Comparison of ENCODE assay signal across 8 cellular contexts in the genomic region with DNA sequence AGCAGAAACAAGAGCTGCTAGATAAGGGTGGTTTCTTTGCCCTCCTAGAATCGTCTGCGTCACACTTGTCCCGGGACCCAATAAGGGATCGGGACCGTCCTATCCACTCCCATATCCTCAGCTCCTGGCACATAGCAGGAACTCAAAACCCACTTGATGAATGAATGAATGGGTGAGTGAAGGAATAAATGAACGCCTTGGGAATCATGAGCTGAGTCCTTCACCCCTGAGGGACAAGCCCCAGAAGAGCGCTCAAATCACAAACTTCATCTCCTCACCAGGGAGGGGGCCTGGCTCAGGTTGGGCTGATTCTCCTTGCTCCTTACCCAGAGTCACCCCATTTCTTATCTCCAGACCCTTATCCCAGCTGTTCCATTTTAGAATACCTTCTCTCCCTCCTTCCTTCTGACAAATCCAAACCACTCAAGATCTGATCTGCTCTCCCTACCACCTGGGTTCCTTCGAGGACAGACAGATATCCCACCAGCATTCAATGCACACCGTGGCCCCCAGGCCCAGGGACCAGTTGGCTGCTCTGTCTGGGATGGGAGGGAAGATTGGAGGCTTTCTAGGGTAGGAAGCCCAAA. TPM values are rescaled to one million over a fixed set of nuclear protein-coding genes. Genes with fewer than 3 reads are reported as not detected.
DNase-seq lines count a peak whose midpoint lies in the region; ATAC-seq and TF ChIP-seq lines count a peak whose summit lies in the region.

No MANE protein-coding gene starts in this region.

- H3K27me3 ChIP-seq in dorsolateral prefrontal cortex (no peaks in the 10 kb centered on the region), muscle layer of colon (ENCODE audit: control insufficient read depth in 1 of 2, insufficient read depth in 2 of 2, low read length in 2 of 2) (no peaks in the 10 kb centered on the region)

- H3K27me3 Mint-ChIP-seq in IgD-negative memory B cell: no peaks in the 10 kb centered on the region

- no peaks in the 10 kb centered on the region for H3K36me3 Mint-ChIP-seq in IgD-negative memory B cell

- no peaks in the 10 kb centered on the region for H3K9me3 ChIP-seq in muscle layer of colon (ENCODE audit: low read length)

- no peaks in the 10 kb centered on the region for H3K9me3 Mint-ChIP-seq in IgD-negative memory B cell

- H3K4me3 ChIP-seq in AG09309 (ENCODE audit: control insufficient read depth, low read depth, low read length): peak overlapping the region; percentile 76
- H3K4me3 ChIP-seq in dorsolateral prefrontal cortex: peak overlapping the region; percentile 67 to 98 (median 83)
- H3K4me3 ChIP-seq in muscle layer of colon (ENCODE audit: low read depth in 1 of 2, low read length in 2 of 2): peak overlapping the region; percentile 86 to 93

- ATAC-seq in GM21367 (IDR thresholded peaks at IDR 0.05; ENCODE audit: unreplicated experiment) (no peak), HG03095 (IDR thresholded peaks at IDR 0.05; ENCODE audit: unreplicated experiment) (no peak)

- no peak for DNase-seq in AG09309 (ENCODE audit: low read depth)
- DNase-seq in dorsolateral prefrontal cortex: no peak
- no peak for DNase-seq in NCI-H748 (lab: John Stamatoyannopoulos, UW; ENCODE audit: unreplicated experiment)
- DNase-seq in NCI-H2227 (lab: John Stamatoyannopoulos, UW; ENCODE audit: unreplicated experiment): no peak

- H3K27ac Mint-ChIP-seq in IgD-negative memory B cell: peak overlapping the region; percentile 29 to 92 (median 80)

- H3K4me1 Mint-ChIP-seq in IgD-negative memory B cell: peaks cover 9 to 30% (median 21%) of the 10 kb centered on the region in 3 donors

- H3K27ac ChIP-seq in dorsolateral prefrontal cortex (peak overlapping the region in 55 of 59 donors; percentile 18 to 96 (median 83)), muscle layer of colon (ENCODE audit: low read depth, low read length) (peak overlapping the region; percentile 95)

- no peaks in the 10 kb centered on the region for H3K36me3 ChIP-seq in muscle layer of colon (ENCODE audit: insufficient read depth, low read length)

- H3K4me1 ChIP-seq in muscle layer of colon (ENCODE audit: insufficient read depth, low read length): peaks cover 44% of the 10 kb centered on the region

- intact Hi-C loops in dorsolateral prefrontal cortex (cut with DNase I): loop anchor here (5.0 to 10.0 kb wide), 2 partner anchors 100 to 108 kb away; a partner anchor contains a TSS

- peak overlapping the region; percentile 96 for H3K9ac ChIP-seq in muscle layer of colon (ENCODE audit: low read length)

- H3K4me3 Mint-ChIP-seq in IgD-negative memory B cell: peak overlapping the region; percentile 89 to 97 (median 94)

- no peak for TF ChIP-seq CTCF in AG09309 (IDR thresholded peaks at IDR 0.05; ENCODE audit: control insufficient read depth, insufficient read depth, low read depth, low read length, missing control alignments)
- no peak for TF ChIP-seq CTCF in dorsolateral prefrontal cortex (IDR thresholded peaks at IDR 0.05 in 54 of 56, conservative IDR thresholded peaks at IDR 0.05 in 2 of 56; ENCODE audit: low read depth in 1 of 56, partially characterized antibody in 56 of 56)

RNA-seq across cellular contexts. Expression of a gene that starts 0.6 kb away (rescaled TPM):
- polyA plus RNA-seq in IgD-negative memory B cell: 10.7 TPM
- 10 to 100 TPM in 64 of 120 experiments, 1 to 10 TPM in 56; 5.7 to 25.1 (median 10.2) TPM for total RNA-seq in dorsolateral prefrontal cortex

RNA-seq across cellular contexts. Expression of a gene that starts 13.1 kb away (rescaled TPM):
- polyA plus RNA-seq in IgD-negative memory B cell: 20.8 TPM
- total RNA-seq in dorsolateral prefrontal cortex: 100 to 1,000 TPM in 4 of 120 experiments, 10 to 100 TPM in 116; 35.7 to 124 (median 71.0) TPM

RNA-seq across cellular contexts. Expression of a gene that starts 51.0 kb away (rescaled TPM):
- polyA plus RNA-seq in IgD-negative memory B cell: 55.1 TPM
- 100 to 1,000 TPM in 43 of 120 experiments, 10 to 100 TPM in 77; 65.7 to 127 (median 93.4) TPM for total RNA-seq in dorsolateral prefrontal cortex

RNA-seq across cellular contexts. Expression of a gene that starts 54.5 kb away (rescaled TPM):
- polyA plus RNA-seq in IgD-negative memory B cell: not detected
- total RNA-seq in dorsolateral prefrontal cortex: under 1 TPM in 11 of 120 experiments, not detected in 109; 0.45 to 0.98 (median 0.66) TPM
